1 cellular context compared by ENCODE assay signal in genomic region chr9:116760636-116761035, GRCh38.
TF ChIP-seq lines count a peak whose summit lies in the region.

No MANE protein-coding gene starts in this region.

TF ChIP-seq in WTC11, 78 proteins besides CTCF, POLR2A, EP300 and RAD21 (continued from another document):
- no peak for TF ChIP-seq AR (CRISPR knock-in tag; IDR thresholded peaks at IDR 0.05)
- TF ChIP-seq GRHL2 (CRISPR knock-in tag; IDR thresholded peaks at IDR 0.05; ENCODE audit: insufficient replicate concordance, severe bottlenecking), result no peak
- TF ChIP-seq ATF1 (CRISPR knock-in tag; IDR thresholded peaks at IDR 0.05), result no peak
- TF ChIP-seq ZBTB21 (CRISPR knock-in tag; IDR thresholded peaks at IDR 0.05; ENCODE audit: borderline replicate concordance), result no peak
- no peak for TF ChIP-seq ARID4B (CRISPR knock-in tag; IDR thresholded peaks at IDR 0.05; ENCODE audit: borderline replicate concordance)
- TF ChIP-seq GABPB1 (CRISPR knock-in tag; IDR thresholded peaks at IDR 0.05), result no peak
